In the genomic region with DNA sequence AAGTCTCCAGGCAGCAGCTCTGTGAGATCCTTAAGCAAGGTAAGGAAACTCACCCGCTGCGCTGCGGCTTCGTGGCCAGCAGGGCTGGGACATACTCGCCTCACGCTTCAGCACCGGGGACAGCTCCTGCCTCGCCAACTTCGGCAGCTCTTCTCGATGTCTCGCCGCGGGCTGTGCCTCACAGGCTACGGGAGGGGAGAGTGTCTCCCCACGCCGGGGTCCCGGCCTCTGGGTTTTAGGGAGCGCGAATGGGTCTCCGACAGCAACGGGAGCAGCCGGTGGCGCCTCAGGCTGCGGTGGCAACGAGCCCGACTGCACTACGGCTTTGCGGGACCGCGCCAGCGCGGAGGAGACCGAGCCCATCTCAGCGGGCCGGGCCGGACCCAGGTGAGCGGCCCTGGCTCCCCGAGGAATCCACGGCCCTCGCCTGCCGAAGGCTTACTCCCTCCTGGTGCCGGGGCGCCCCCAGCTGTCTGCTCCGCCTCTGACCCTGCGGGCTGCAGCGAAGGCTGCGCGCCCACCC, we compare ENCODE assay signal across 8 cellular contexts.
A peak's percentile ranks its signal among the peaks of the same experiment; 100 is the strongest.
DNase-seq lines count a peak whose midpoint lies in the region; ATAC-seq and TF ChIP-seq lines count a peak whose summit lies in the region.

No MANE protein-coding gene starts in this region.

- H3K9me3 ChIP-seq in Karpas-422 (ENCODE audit: low read length) = no peaks in the 10 kb centered on the region
- no peaks in the 10 kb centered on the region for H3K9me3 ChIP-seq in WERI-Rb-1 (ENCODE audit: severe bottlenecking)

- peak; percentile 84 for DNase-seq in NCI-H82 (lab: John Stamatoyannopoulos, UW)
- no peak for DNase-seq in NCI-H82 treated with DMSO at 0.1 percent for 48 hours (lab: John Stamatoyannopoulos, UW; ENCODE audit: unreplicated experiment)
- DNase-seq in Karpas-422 = peak; percentile 60
- peak; percentile 77 for DNase-seq in WERI-Rb-1
- peak in 48 of 61 donors; percentile 1 to 49 (median 16) for DNase-seq in caudate nucleus (lab: John Stamatoyannopoulos, UW)
- DNase-seq in kidney glomerular epithelial cell (lab: John Stamatoyannopoulos, UW) = peak; percentile 67
- peak; percentile 60 to 71 for DNase-seq in stimulated activated CD4-positive, alpha-beta T cell treated with anti-CD3 and anti-CD28 coated beads, Interleukin-2, amount 100 ng/mL, for 48 hours

- H3K27ac ChIP-seq in Karpas-422 (ENCODE audit: low read length) = no peak overlapping the region
- no peak overlapping the region; the same call in 1 of the 2 replicates for H3K27ac ChIP-seq in WERI-Rb-1
- H3K27ac ChIP-seq in caudate nucleus (ENCODE audit: low read depth, low read length) = no peak overlapping the region

- TF ChIP-seq CTCF in WERI-Rb-1 (IDR thresholded peaks at IDR 0.05; ENCODE audit: low read depth, low read length) = peak; percentile 52

- H4K20me1 ChIP-seq in Karpas-422 (ENCODE audit: insufficient read depth, low read depth, low read length) = no peaks in the 10 kb centered on the region

- no peak for ATAC-seq in HG03196 (IDR thresholded peaks at IDR 0.05; ENCODE audit: unreplicated experiment)

- no peaks in the 10 kb centered on the region for H3K4me1 ChIP-seq in Karpas-422 (ENCODE audit: low read length)

- H3K4me3 ChIP-seq in Karpas-422 (ENCODE audit: low read length) (no peak overlapping the region), WERI-Rb-1 (ENCODE audit: low read depth, low read length) (peak overlapping the region; percentile 76)

- H3K27me3 ChIP-seq in Karpas-422 (ENCODE audit: low read length) (no peaks in the 10 kb centered on the region), WERI-Rb-1 (ENCODE audit: insufficient read depth, low read depth, severe bottlenecking) (peaks cover 2% of the 10 kb centered on the region)

- H3K36me3 ChIP-seq in Karpas-422 (ENCODE audit: insufficient read depth, low read length) (no peaks in the 10 kb centered on the region), WERI-Rb-1 (no peaks in the 10 kb centered on the region)

- no peak overlapping the region for H2AFZ ChIP-seq in Karpas-422 (ENCODE audit: low read length)

- no peaks in the 10 kb centered on the region for H3K9me2 ChIP-seq in Karpas-422 (replicated peaks; ENCODE audit: insufficient read depth, low read length)

- no peaks in the 10 kb centered on the region for H3K79me2 ChIP-seq in Karpas-422 (ENCODE audit: low read length)

- H3K4me2 ChIP-seq in Karpas-422 (ENCODE audit: low read depth, low read length, poor library complexity, severe bottlenecking) = no peak overlapping the region

- H3K9ac ChIP-seq in Karpas-422 (ENCODE audit: low read length) = no peak overlapping the region
